Comparison of ENCODE assay signal across 11 cellular contexts in genomic region chr3:40363681-40364080, GRCh38. TPM values are rescaled to one million over a fixed set of nuclear protein-coding genes. Genes with fewer than 3 reads are reported as not detected.
"Had no signal": no experiment of that assay in that cellular context is flagged by ENCODE, and none has a peak within 500 bp of the region (broad histone marks: within the 10 kb centered on the region; RNA-seq: fewer than 3 reads in every experiment).

No MANE protein-coding gene starts in this region.

- H3K36me3 ChIP-seq: HAP-1 had no signal

- H3K27ac ChIP-seq: GM23248 had no signal

- ATAC-seq: HCT116 had no signal

- H3K4me1 ChIP-seq: HAP-1 had no signal

- H2AFZ ChIP-seq: GM23248 had no signal

- FAIRE-seq: HTR-8/SVneo had no signal

- H3K4me3 ChIP-seq: GM23248, HAP-1 had no signal

- H3K9ac ChIP-seq: GM23248 had no signal

- DNase-seq: GM23248, GOT3, H7, HFFc6, IMR-90, KBM-7 had no signal

- H3K9me3 ChIP-seq: HAP-1 had no signal

RNA-seq across cellular contexts. Expression of gene ENTPD3, which starts 23.3 kb away (rescaled TPM):
- total RNA-seq: GM23248, H4, H7, HFFc6, HT-29, IMR-90 had no signal
- polyA plus RNA-seq: GM23248, IMR-90 had no signal
